Comparison of ENCODE assay signal across 21 cellular contexts in genomic region chr13:37403776-37404497, GRCh38.
DNase-seq lines count a peak whose midpoint lies in the region; TF ChIP-seq lines count a peak whose summit lies in the region.
"Had no signal": no experiment of that assay in that cellular context is flagged by ENCODE, and none has a peak within 500 bp of the region (broad histone marks: within the 10 kb centered on the region; RNA-seq: fewer than 3 reads in every experiment).

No MANE protein-coding gene starts in this region.

- TF ChIP-seq CTCF in VCaP (conservative IDR thresholded peaks at IDR 0.05) (no peak), fibroblast of the aortic adventitia (IDR thresholded peaks at IDR 0.05; ENCODE audit: insufficient read depth, low read length) (no peak), smooth muscle cell (IDR thresholded peaks at IDR 0.05; ENCODE audit: borderline replicate concordance, insufficient read depth, poor library complexity, severe bottlenecking) (no peak)

- peak; percentile 65 for DNase-seq in GM03348 (ENCODE audit: low spot score)
- peak; percentile 98 for DNase-seq in fibroblast of the aortic adventitia (ENCODE audit: low read depth)
- no peak for DNase-seq in smooth muscle cell (lab: John Stamatoyannopoulos, UW; ENCODE audit: unreplicated experiment)
- no peak for DNase-seq in HUDEP-2 (lab: John Stamatoyannopoulos, UW; ENCODE audit: unreplicated experiment in 76 of 76)
- DNase-seq in activated CD4-positive, alpha-beta memory T cell treated with anti-CD3 and anti-CD28 coated beads for 36 hours: no peak
- no peak for DNase-seq in SIG-M5 (lab: John Stamatoyannopoulos, UW)
- DNase-seq: activated CD4-positive, CD25-positive, alpha-beta regulatory T cell treated with anti-CD3 and anti-CD28 coated beads, Interleukin-2, amount 50 U/mL, for 72 hours; activated effector memory CD4-positive, alpha-beta T cell treated with Interleukin-2 at 50 U/mL for 16 hours; cortex of kidney; erythroblast; GF-D8; H9; NCI-H187 treated with DMSO at 0.1 percent for 48 hours; NCI-H510A; occipital lobe; Right ventricle myocardium superior; sigmoid colon; stimulated activated CD4-positive, alpha-beta T cell treated with anti-CD3 and anti-CD28 coated beads, Interleukin-4, amount 100 ng/mL, for 24 hours; stimulated activated CD8-positive, alpha-beta memory T cell treated with anti-CD3 and anti-CD28 coated beads, Interleukin-4, amount 100 ng/mL, for 48 hours; T-helper 17 cell had no signal

- POLR2A ChIA-PET in activated CD4-positive, alpha-beta memory T cell treated with anti-CD3 and anti-CD28 coated beads for 36 hours (lab: Charles Lee): no interaction called here

- no peaks in the 10 kb centered on the region for H3K36me3 ChIP-seq in smooth muscle cell (ENCODE audit: low read depth)
- H3K36me3 ChIP-seq: sigmoid colon had no signal

- WGBS in smooth muscle cell (ENCODE audit: low lambda C conversion rate): 49% methylated on average over 7 of the region's 7 CpGs

- peak overlapping the region; percentile 55 for H2AFZ ChIP-seq in smooth muscle cell (ENCODE audit: low read depth)

- CTCF ChIA-PET in activated CD4-positive, alpha-beta memory T cell treated with anti-CD3 and anti-CD28 coated beads for 36 hours (lab: Charles Lee): no interaction called here

- no peak overlapping the region for H3K9ac ChIP-seq in smooth muscle cell (ENCODE audit: low read depth)

- H3K4me1 Mint-ChIP-seq in activated CD4-positive, alpha-beta memory T cell treated with anti-CD3 and anti-CD28 coated beads for 36 hours (ENCODE audit: low read depth): no peaks in the 10 kb centered on the region
- H3K4me1 Mint-ChIP-seq: H9, T-helper 17 cell had no signal

- no peaks in the 10 kb centered on the region for H3K4me1 ChIP-seq in smooth muscle cell (ENCODE audit: low read depth)
- H3K4me1 ChIP-seq: sigmoid colon had no signal

- H3K4me3 Mint-ChIP-seq in activated CD4-positive, alpha-beta memory T cell treated with anti-CD3 and anti-CD28 coated beads for 36 hours: no peak overlapping the region
- H3K4me3 Mint-ChIP-seq: H9, T-helper 17 cell had no signal

- H3K4me3 ChIP-seq in fibroblast of the aortic adventitia (ENCODE audit: low read depth, low read length) (no peak overlapping the region), smooth muscle cell (no peak overlapping the region)
- H3K4me3 ChIP-seq: sigmoid colon had no signal

- H3K27me3 Mint-ChIP-seq in activated CD4-positive, alpha-beta memory T cell treated with anti-CD3 and anti-CD28 coated beads for 36 hours: no peaks in the 10 kb centered on the region
- H3K27me3 Mint-ChIP-seq: T-helper 17 cell had no signal

- H3K27me3 ChIP-seq in smooth muscle cell (ENCODE audit: low read depth): no peaks in the 10 kb centered on the region
- H3K27me3 ChIP-seq: sigmoid colon had no signal

- intact Hi-C loops in activated CD4-positive, alpha-beta memory T cell treated with anti-CD3 and anti-CD28 coated beads for 36 hours (cut with micrococcal nuclease): no loop called here

- H4K20me1 ChIP-seq in smooth muscle cell (ENCODE audit: low read depth): no peaks in the 10 kb centered on the region

- H3K27ac ChIP-seq in VCaP (peak overlapping the region; percentile 79), smooth muscle cell (ENCODE audit: low read depth) (peak overlapping the region; percentile 21)
- H3K27ac ChIP-seq: sigmoid colon had no signal

- no peak overlapping the region for H3K27ac Mint-ChIP-seq in activated CD4-positive, alpha-beta memory T cell treated with anti-CD3 and anti-CD28 coated beads for 36 hours
- H3K27ac Mint-ChIP-seq: H9, T-helper 17 cell had no signal

- H3K9me3 Mint-ChIP-seq in activated CD4-positive, alpha-beta memory T cell treated with anti-CD3 and anti-CD28 coated beads for 36 hours: peaks cover 9% of the 10 kb centered on the region
- H3K9me3 Mint-ChIP-seq: H9 had no signal

- no peaks in the 10 kb centered on the region for H3K9me3 ChIP-seq in smooth muscle cell (replicated peaks; ENCODE audit: low read depth)
- H3K9me3 ChIP-seq: sigmoid colon had no signal

- H3F3A ChIP-seq in smooth muscle cell (ENCODE audit: low read depth): no peaks in the 10 kb centered on the region

- H3K79me2 ChIP-seq in smooth muscle cell (ENCODE audit: low read depth): no peaks in the 10 kb centered on the region

- H3K36me3 Mint-ChIP-seq in activated CD4-positive, alpha-beta memory T cell treated with anti-CD3 and anti-CD28 coated beads for 36 hours: no peaks in the 10 kb centered on the region

- H3K4me2 ChIP-seq in smooth muscle cell: peak overlapping the region; percentile 37

Comparison
In these comparisons a context has a peak if more than half of its experiments do, and no peak if none do; other contexts are left out.
1. DNase-seq: peak in GM03348 (single experiment) and fibroblast of the aortic adventitia (single experiment); none in smooth muscle cell (single experiment), HUDEP-2 (0 of 76), activated CD4-positive, alpha-beta memory T cell treated with anti-CD3 and anti-CD28 coated beads for 36 hours (single experiment) and SIG-M5 (single experiment).